Comparison of ENCODE assay signal across 8 cellular contexts in the genomic region with DNA sequence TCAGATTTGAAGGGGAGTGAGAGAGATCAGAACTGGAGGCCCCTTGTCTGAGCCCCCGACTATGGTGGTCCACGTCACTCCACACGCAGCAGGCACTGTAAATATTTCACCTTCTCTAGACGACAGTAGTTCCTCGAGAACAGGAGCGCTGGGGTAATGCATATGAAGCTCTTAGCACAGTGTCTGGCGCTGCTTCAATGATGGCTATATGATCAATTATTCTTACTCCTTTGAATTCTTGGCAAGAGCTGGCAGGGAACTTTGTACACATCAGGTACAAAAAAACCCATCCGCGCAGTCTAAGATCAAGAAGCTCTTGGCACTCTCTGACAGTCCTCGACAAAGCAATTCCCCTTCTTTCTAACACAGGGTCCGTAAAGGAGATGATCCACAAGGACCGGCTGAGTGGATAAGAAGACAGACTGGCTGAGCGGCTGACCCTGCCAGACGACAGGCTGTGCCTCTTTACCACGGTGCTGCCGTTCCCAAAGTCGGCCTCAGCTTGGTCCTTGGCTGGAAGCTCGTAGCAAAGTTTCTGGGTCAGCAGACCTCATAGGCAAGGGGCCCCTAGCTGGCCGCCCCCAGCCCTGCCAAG. TPM values are rescaled to one million over a fixed set of nuclear protein-coding genes. Genes with fewer than 3 reads are reported as not detected.
DNase-seq lines count a peak whose midpoint lies in the region; ATAC-seq and TF ChIP-seq lines count a peak whose summit lies in the region.

No MANE protein-coding gene starts in this region.

- H3K79me1 ChIP-seq in IMR-90 (ENCODE audit: low read depth in 1 of 2, low read length in 2 of 2) = no peaks in the 10 kb centered on the region

- in situ Hi-C loops in IMR-90 (cut with MboI; ENCODE audit: low sequenced_read_pairs) (no loop called here), astrocyte of the spinal cord (cut with HindIII; ENCODE audit: low sequenced_read_pairs) (no loop called here)

- H3K4me1 ChIP-seq in IMR-90 (ENCODE audit: control insufficient read depth, insufficient read depth, low read length) (0 out of 2 replicates have a peak, but pooled peaks cover 2% of the 10 kb centered on the region), urinary bladder (ENCODE audit: insufficient read depth) (no peaks in the 10 kb centered on the region)

- H3K14ac ChIP-seq in IMR-90 (replicated peaks; ENCODE audit: low read depth, low read length) = no peak overlapping the region

- H3K4me2 ChIP-seq in IMR-90 (ENCODE audit: low read depth, low read length) = peak overlapping the region; percentile 32

- CTCF ChIA-PET in IMR-90 (lab: Yijun Ruan, JAX) = interaction anchor here (0.6 kb wide), 1 partner anchor 721 kb away, joined by 4 read pairs; no protein-coding TSS in a partner anchor

- dilution Hi-C loops in IMR-90 (cut with HindIII; ENCODE audit: low sequenced_read_pairs, unreplicated experiment) = no loop called here

- peak overlapping the region; percentile 60 for H2AK9ac ChIP-seq in IMR-90 (replicated peaks; ENCODE audit: low read depth, low read length, poor library complexity)

- TF ChIP-seq RAD21 in IMR-90 (IDR thresholded peaks at IDR 0.05; ENCODE audit: low read length) = no peak

- H2AFZ ChIP-seq in IMR-90 (replicated peaks; ENCODE audit: low read length, poor library complexity) = peak overlapping the region; percentile 82

- TF ChIP-seq POLR2A in IMR-90 (IDR thresholded peaks at IDR 0.05; ENCODE audit: low read depth, low read length) (no peak), lower leg skin (IDR thresholded peaks at IDR 0.05) (no peak)

- no TSS peak for BruUV-seq in IMR-90 (replicated peaks; lab: Mats Ljungman, UMichigan)

- POLR2A ChIA-PET in IMR-90 (lab: Charles Lee; ENCODE audit: unreplicated experiment) = no interaction called here

- TF ChIP-seq CTCF in GM06990 (IDR thresholded peaks at IDR 0.05; ENCODE audit: insufficient read depth, low read length, poor library complexity, severe bottlenecking) (no peak), IMR-90 (conservative IDR thresholded peaks at IDR 0.05; ENCODE audit: low read depth, low read length) (no peak), astrocyte of the spinal cord (IDR thresholded peaks at IDR 0.05; ENCODE audit: low read depth, low read length) (no peak), lower leg skin (IDR thresholded peaks at IDR 0.05) (no peak)

- H4K91ac ChIP-seq in IMR-90 (ENCODE audit: insufficient read depth, low read depth, low read length) = no peak overlapping the region

- H2AK5ac ChIP-seq in IMR-90 (ENCODE audit: low read depth, low read length) = no peak overlapping the region

- H3K36me3 ChIP-seq in GM06990 (ENCODE audit: control insufficient read depth, insufficient read depth, low read length) = peaks cover 4% of the 10 kb centered on the region
- no peaks in the 10 kb centered on the region for H3K36me3 ChIP-seq in IMR-90 (ENCODE audit: control insufficient read depth, insufficient read depth, low read length)
- H3K36me3 ChIP-seq in urinary bladder (ENCODE audit: insufficient read depth) = no peaks in the 10 kb centered on the region

- no peak overlapping the region for H4K5ac ChIP-seq in IMR-90 (ENCODE audit: low read depth, low read length)

- H3K27me3 ChIP-seq in GM06990 (replicated peaks; ENCODE audit: control insufficient read depth, insufficient read depth, low read length) (no peaks in the 10 kb centered on the region), IMR-90 (ENCODE audit: control insufficient read depth, insufficient read depth, low read length) (peaks cover 57% of the 10 kb centered on the region)

- H4K20me1 ChIP-seq in IMR-90 (ENCODE audit: insufficient read depth, low read length) = no peaks in the 10 kb centered on the region

- no peak overlapping the region for H3K23ac ChIP-seq in IMR-90 (ENCODE audit: low read depth, low read length)

- H3K18ac ChIP-seq in IMR-90 (ENCODE audit: low read depth, low read length) = no peak overlapping the region

- no peak overlapping the region for H3K9ac ChIP-seq in IMR-90 (ENCODE audit: low read depth, low read length)

- H2BK120ac ChIP-seq in IMR-90 (ENCODE audit: low read depth, low read length) = no peak overlapping the region

- no peak overlapping the region for H3K4ac ChIP-seq in IMR-90 (ENCODE audit: low read depth, low read length)

- no peak overlapping the region for H4K8ac ChIP-seq in IMR-90 (ENCODE audit: low read depth in 2 of 2, low read length in 2 of 2)

- H3K56ac ChIP-seq in IMR-90 (ENCODE audit: extremely low read depth, insufficient read depth, low read length) = no peak overlapping the region

- DNase-seq in GM06990 (ENCODE audit: extremely low read depth, insufficient read length) (no peak), IMR-90 (no peak), astrocyte of the spinal cord (ENCODE audit: low read depth, low spot score) (peak; percentile 2), lower leg skin (ENCODE audit: low spot score in 2 of 2) (no peak), putamen (ENCODE audit: low spot score) (no peak), AG08396 (ENCODE audit: low spot score) (no peak)

- H3K9me1 ChIP-seq in IMR-90 (ENCODE audit: insufficient read depth, low read length) = no peaks in the 10 kb centered on the region

- no peak overlapping the region for H3K27ac ChIP-seq in IMR-90 (ENCODE audit: insufficient read depth, low read length)
- H3K27ac ChIP-seq in urinary bladder (ENCODE audit: low read depth) = no peak overlapping the region

- H3K4me3 ChIP-seq in GM06990 (replicated peaks; ENCODE audit: low read depth, low read length) (peak overlapping the region; percentile 75), IMR-90 (ENCODE audit: insufficient read depth, low read depth, low read length) (no peak overlapping the region; the same call in 1 of the 2 replicates), astrocyte of the spinal cord (ENCODE audit: low read depth, low read length) (peak overlapping the region; percentile 29), lower leg skin (ENCODE audit: low read depth, poor library complexity, severe bottlenecking) (peak overlapping the region; percentile 45), urinary bladder (ENCODE audit: low read depth, low read length) (peak overlapping the region; percentile 58)

- H2BK5ac ChIP-seq in IMR-90 (ENCODE audit: low read depth, low read length, poor library complexity, severe bottlenecking) = no peak overlapping the region

- WGBS in IMR-90 (ENCODE audit: extremely low coverage in 2 of 2, insufficient read length in 1 of 2), 2 experiments = 31% methylated on average over 7 of the region's 19 CpGs; no CpG with 5 or more reads in 1 of the 2 experiments
- 26 to 31% methylated on average over 18 of the region's 19 CpGs for WGBS in lower leg skin, 2 donors
- WGBS in urinary bladder = 35% methylated on average over 19 of the region's 19 CpGs

- ATAC-seq in IMR-90 (ENCODE audit: low read depth) (peak; percentile 66), GM19035 (IDR thresholded peaks at IDR 0.05; ENCODE audit: unreplicated experiment) (no peak)

- H3K9me3 ChIP-seq in IMR-90 (ENCODE audit: control insufficient read depth, insufficient read depth, low read length) = no peaks in the 10 kb centered on the region

- intact Hi-C loops in IMR-90 (cut with micrococcal nuclease) = no loop called here
- intact Hi-C loops in lower leg skin (cut with DNase I; ENCODE audit: low total_unique reads) = no loop called here

- no peak overlapping the region for H2BK20ac ChIP-seq in IMR-90 (ENCODE audit: low read depth, low read length)

- H2BK15ac ChIP-seq in IMR-90 (ENCODE audit: low read depth, low read length) = no peak overlapping the region

TF ChIP-seq in IMR-90, 13 proteins besides CTCF, POLR2A, EP300 and RAD21:
- TF ChIP-seq FOS (IDR thresholded peaks at IDR 0.05; ENCODE audit: low read depth, low read length) (no peak), MXI1 (IDR thresholded peaks at IDR 0.05; ENCODE audit: borderline replicate concordance, low read depth, low read length) (no peak), MAFK (IDR thresholded peaks at IDR 0.05; ENCODE audit: low read depth, low read length) (no peak), CHD1 (IDR thresholded peaks at IDR 0.05; ENCODE audit: low read depth, low read length) (no peak), CEBPB (IDR thresholded peaks at IDR 0.05; ENCODE audit: low read depth, low read length) (no peak), RCOR1 (IDR thresholded peaks at IDR 0.05; ENCODE audit: insufficient replicate concordance, low read length) (no peak), MAZ (IDR thresholded peaks at IDR 0.05; ENCODE audit: borderline replicate concordance, low read depth, low read length) (no peak)
- TF ChIP-seq, protein P1, sequence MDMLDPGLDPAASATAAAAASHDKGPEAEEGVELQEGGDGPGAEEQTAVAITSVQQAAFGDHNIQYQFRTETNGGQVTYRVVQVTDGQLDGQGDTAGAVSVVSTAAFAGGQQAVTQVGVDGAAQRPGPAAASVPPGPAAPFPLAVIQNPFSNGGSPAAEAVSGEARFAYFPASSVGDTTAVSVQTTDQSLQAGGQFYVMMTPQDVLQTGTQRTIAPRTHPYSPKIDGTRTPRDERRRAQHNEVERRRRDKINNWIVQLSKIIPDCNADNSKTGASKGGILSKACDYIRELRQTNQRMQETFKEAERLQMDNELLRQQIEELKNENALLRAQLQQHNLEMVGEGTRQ (IDR thresholded peaks at IDR 0.05; ENCODE audit: low read depth, low read length) = no peak

RNA-seq across cellular contexts. Expression of a gene that starts 0.5 kb away (rescaled TPM):
- total RNA-seq in IMR-90 (2012; rRNA removed) (under 0.01 TPM in 1 of 2 replicates, not detected in the other), lower leg skin (1 to 10 TPM; 1.8 to 3.1 (median 2.4) TPM), urinary bladder (4.1 TPM)
- polyA plus RNA-seq in IMR-90 (2012; rRNA removed) (0.10 and 0.16 TPM in 2 replicates), urinary bladder (7.2 TPM)
- 0.04 and 0.15 TPM in 2 replicates for polyA plus RNA-seq in IMR-90 (2012; cell fraction: cytosol; rRNA removed)
- 0.07 and 0.22 TPM in 2 replicates for polyA plus RNA-seq in IMR-90 (2012; cell fraction: nucleus; rRNA removed; ENCODE audit: low replicate concordance)
